ENCODE assay signal across 35 cellular contexts in the genomic region with DNA sequence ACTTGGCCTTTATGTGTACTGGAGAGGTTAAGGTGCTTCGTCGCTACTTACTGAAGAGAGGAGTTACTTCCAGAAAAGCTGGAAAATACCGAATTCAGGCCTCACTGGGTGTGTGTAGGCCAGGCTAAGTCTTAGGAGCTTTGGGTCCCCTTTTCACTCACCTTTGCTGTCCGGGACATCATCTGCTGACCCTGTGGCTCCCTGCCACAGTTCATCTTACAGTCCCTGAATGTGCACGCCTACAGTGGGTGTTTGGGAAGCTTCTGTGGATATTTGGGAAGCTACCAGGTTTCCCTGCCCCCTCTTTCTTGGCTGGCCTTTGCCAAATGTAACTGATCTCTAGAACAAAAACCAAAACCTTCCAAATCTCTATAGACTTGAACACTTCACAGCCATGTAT.
"Had no signal": no experiment of that assay in that cellular context is flagged by ENCODE, and none has a peak within 500 bp of the region (broad histone marks: within the 10 kb centered on the region; RNA-seq: fewer than 3 reads in every experiment).

No MANE protein-coding gene starts in this region.

- H3K4me2 ChIP-seq: KMS-11 had no signal

- H3K4me3 ChIP-seq: MG63 had no signal

- H3K36me3 ChIP-seq: MG63 had no signal

- H3K27me3 ChIP-seq: MG63 had no signal

- H3K9ac ChIP-seq: KMS-11 had no signal

- H3K9me3 ChIP-seq: MG63 had no signal

- DNase-seq: Karpas-422, Kasumi-1, MM.1S, MV-4-11, NCI-H1048, NCI-H1092, NCI-H1092 treated with DMSO at 0.1 percent for 48 hours, NCI-H1105, NCI-H1105 treated with DMSO at 0.1 percent for 48 hours, NCI-H1417, NCI-H1417 treated with DMSO at 0.1 percent for 48 hours, NCI-H1436, NCI-H1436 treated with DMSO at 0.1 percent for 48 hours, NCI-H146, NCI-H1694, NCI-H1694 treated with DMSO at 0.1 percent for 48 hours, NCI-H187, NCI-H187 treated with DMSO at 0.1 percent for 48 hours, NCI-H1930, NCI-H2029, NCI-H2029 treated with DMSO at 0.1 percent for 48 hours, NCI-H2081, NCI-H2081 treated with DMSO at 0.1 percent for 48 hours, NCI-H2107, NCI-H2171, NCI-H2171 treated with DMSO at 0.1 percent for 48 hours, NCI-H2227 treated with DMSO at 0.1 percent for 48 hours, NCI-H226, NCI-H345, NCI-H446, NCI-H446 treated with DMSO at 0.1 percent for 48 hours, NCI-H510A, NCI-H510A treated with DMSO at 0.1 percent for 48 hours had no signal

- H3K27ac ChIP-seq: KMS-11 had no signal
